ENCODE assay signal across 1 cellular context in genomic region chr6:25499851-25500250, GRCh38.
TF ChIP-seq lines count a peak whose summit lies in the region.

No MANE protein-coding gene starts in this region.

TF ChIP-seq in GM23338, 12 proteins besides CTCF, POLR2A, EP300 and RAD21:
- TF ChIP-seq ZNF462 (CRISPR knock-in tag; IDR thresholded peaks at IDR 0.05) (no peak), CREB1 (CRISPR knock-in tag; IDR thresholded peaks at IDR 0.05; ENCODE audit: low read depth) (no peak), NANOG (IDR thresholded peaks at IDR 0.05; ENCODE audit: borderline replicate concordance) (no peak), JUNB (IDR thresholded peaks at IDR 0.05; ENCODE audit: unreplicated experiment) (no peak), EZH2phosphoT487 (IDR thresholded peaks at IDR 0.05; ENCODE audit: unreplicated experiment) (no peak), STAT1 (IDR thresholded peaks at IDR 0.05; ENCODE audit: unreplicated experiment) (no peak), POLR2AphosphoS5 (IDR thresholded peaks at IDR 0.05; ENCODE audit: low read depth) (no peak), ZNF331 (CRISPR knock-in tag; IDR thresholded peaks at IDR 0.05; ENCODE audit: low read depth) (no peak), ETS1 (IDR thresholded peaks at IDR 0.05) (no peak), ZNF114 (CRISPR knock-in tag; IDR thresholded peaks at IDR 0.05) (no peak), EZH2 (IDR thresholded peaks at IDR 0.05; ENCODE audit: low read depth, unreplicated experiment) (no peak)
- TF ChIP-seq, protein P1, sequence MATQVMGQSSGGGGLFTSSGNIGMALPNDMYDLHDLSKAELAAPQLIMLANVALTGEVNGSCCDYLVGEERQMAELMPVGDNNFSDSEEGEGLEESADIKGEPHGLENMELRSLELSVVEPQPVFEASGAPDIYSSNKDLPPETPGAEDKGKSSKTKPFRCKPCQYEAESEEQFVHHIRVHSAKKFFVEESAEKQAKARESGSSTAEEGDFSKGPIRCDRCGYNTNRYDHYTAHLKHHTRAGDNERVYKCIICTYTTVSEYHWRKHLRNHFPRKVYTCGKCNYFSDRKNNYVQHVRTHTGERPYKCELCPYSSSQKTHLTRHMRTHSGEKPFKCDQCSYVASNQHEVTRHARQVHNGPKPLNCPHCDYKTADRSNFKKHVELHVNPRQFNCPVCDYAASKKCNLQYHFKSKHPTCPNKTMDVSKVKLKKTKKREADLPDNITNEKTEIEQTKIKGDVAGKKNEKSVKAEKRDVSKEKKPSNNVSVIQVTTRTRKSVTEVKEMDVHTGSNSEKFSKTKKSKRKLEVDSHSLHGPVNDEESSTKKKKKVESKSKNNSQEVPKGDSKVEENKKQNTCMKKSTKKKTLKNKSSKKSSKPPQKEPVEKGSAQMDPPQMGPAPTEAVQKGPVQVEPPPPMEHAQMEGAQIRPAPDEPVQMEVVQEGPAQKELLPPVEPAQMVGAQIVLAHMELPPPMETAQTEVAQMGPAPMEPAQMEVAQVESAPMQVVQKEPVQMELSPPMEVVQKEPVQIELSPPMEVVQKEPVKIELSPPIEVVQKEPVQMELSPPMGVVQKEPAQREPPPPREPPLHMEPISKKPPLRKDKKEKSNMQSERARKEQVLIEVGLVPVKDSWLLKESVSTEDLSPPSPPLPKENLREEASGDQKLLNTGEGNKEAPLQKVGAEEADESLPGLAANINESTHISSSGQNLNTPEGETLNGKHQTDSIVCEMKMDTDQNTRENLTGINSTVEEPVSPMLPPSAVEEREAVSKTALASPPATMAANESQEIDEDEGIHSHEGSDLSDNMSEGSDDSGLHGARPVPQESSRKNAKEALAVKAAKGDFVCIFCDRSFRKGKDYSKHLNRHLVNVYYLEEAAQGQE (IDR thresholded peaks at IDR 0.05; ENCODE audit: unreplicated experiment), result no peak
